ENCODE assay signal across 1 cellular context in the genomic region with DNA sequence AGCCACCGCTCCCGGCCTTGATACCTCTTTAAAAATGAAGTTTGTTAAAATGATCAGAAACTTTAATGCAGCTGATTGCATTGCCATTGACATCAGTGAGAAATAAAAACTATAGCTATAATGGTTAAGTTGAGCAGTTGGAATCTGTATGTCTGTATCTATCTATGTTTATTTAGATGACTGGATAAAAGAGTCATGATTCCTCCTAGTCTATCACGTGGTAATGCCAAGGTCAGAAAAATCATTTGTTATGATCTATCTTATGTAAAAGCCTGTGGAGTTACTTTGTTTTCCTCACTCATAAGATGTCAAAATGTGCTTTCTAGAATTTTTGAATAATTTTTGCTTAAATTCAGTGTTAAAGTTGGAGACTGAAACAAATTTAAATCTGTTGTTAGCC.
TF ChIP-seq lines count a peak whose summit lies in the region.

No MANE protein-coding gene starts in this region.

TF ChIP-seq in SK-N-SH, 30 proteins besides CTCF, POLR2A, EP300 and RAD21 (continued from another document):
- TF ChIP-seq, protein P1, sequence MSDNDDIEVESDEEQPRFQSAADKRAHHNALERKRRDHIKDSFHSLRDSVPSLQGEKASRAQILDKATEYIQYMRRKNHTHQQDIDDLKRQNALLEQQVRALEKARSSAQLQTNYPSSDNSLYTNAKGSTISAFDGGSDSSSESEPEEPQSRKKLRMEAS (IDR thresholded peaks at IDR 0.05; ENCODE audit: low read depth) = no peak
- TF ChIP-seq RCOR1 (IDR thresholded peaks at IDR 0.05; ENCODE audit: low read length) = no peak
- TF ChIP-seq NFIC (IDR thresholded peaks at IDR 0.05; ENCODE audit: borderline replicate concordance) = no peak
- no peak for TF ChIP-seq SIN3A (IDR thresholded peaks at IDR 0.05; ENCODE audit: borderline replicate concordance, low read depth, low read length)
